Comparison of ENCODE assay signal across 18 cellular contexts in the genomic region with DNA sequence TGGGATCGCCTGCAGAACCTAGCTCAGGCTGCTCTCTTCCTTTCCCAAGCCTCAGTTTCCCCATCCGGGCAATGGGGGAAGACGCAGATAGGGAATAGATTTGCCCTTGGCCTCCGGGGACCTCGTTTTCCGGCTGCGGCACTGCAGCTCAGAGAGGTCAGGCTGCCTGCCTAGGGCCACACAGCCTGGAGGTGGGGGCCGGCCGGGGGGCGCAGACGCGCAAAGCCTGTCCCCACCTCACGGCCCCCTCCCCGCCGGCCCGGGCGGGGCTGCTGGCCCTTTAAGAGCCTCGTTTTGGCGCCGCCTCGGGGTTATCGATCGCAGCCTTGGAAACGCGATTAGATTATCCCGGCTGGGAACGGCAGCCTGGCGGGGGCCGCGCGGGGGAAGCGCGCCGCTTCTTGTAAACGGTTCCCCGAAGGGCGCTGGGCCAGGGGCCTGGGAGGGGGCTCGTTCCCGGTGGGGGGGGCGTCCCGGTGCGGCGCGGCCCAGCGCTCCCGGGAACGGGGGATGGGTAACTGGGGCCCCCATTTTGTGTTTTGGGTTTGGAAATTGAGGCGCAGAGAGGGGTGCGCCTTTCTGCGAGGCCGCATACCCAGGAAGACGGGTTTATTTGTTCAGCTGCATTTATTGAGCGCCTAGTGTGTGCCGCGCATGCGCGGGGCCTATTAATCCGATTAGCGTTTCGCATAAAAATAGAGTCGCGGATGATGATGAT. TPM values are rescaled to one million over a fixed set of nuclear protein-coding genes. Genes with fewer than 3 reads are reported as not detected.
DNase-seq lines count a peak whose midpoint lies in the region; ATAC-seq and TF ChIP-seq lines count a peak whose summit lies in the region.
"Had no signal": no experiment of that assay in that cellular context is flagged by ENCODE, and none has a peak within 500 bp of the region (broad histone marks: within the 10 kb centered on the region; RNA-seq: fewer than 3 reads in every experiment).

No MANE protein-coding gene starts in this region.

- peak overlapping the region in 1 of 3 experiments; percentile 25 for H3K4me3 ChIP-seq in mammary epithelial cell (replicated peaks in 1 of 3; ENCODE audit: insufficient read depth in 1 of 3, low read depth in 2 of 3, low read length in 3 of 3)
- H3K4me3 ChIP-seq in breast epithelium, result peak overlapping the region in 1 of 3 donors; percentile 5
- peak overlapping the region; percentile 33 for H3K4me3 ChIP-seq in WERI-Rb-1 (ENCODE audit: low read depth, low read length)
- H3K4me3 ChIP-seq in iPS-20b (ENCODE audit: low read length), result peak overlapping the region; percentile 35; the same call in 1 of the 2 replicates
- H3K4me3 ChIP-seq in stomach, result peak overlapping the region; percentile 4 to 38 (median 20)
- H3K4me3 ChIP-seq: left lung, upper lobe of right lung had no signal

- TF ChIP-seq EP300 in stomach (IDR thresholded peaks at IDR 0.05), result no peak

- no TSS peak for BruUV-seq in mammary epithelial cell (replicated peaks; lab: Mats Ljungman, UMichigan)

- H3K4me1 ChIP-seq in mammary epithelial cell (ENCODE audit: insufficient read depth, low read length), result peaks cover 8% of the 10 kb centered on the region
- no peaks in the 10 kb centered on the region for H3K4me1 ChIP-seq in breast epithelium
- no peaks in the 10 kb centered on the region for H3K4me1 ChIP-seq in iPS-20b (ENCODE audit: insufficient read depth, low read length)
- peaks cover 19 to 28% (median 27%) of the 10 kb centered on the region in 4 donors for H3K4me1 ChIP-seq in stomach

- dilution Hi-C loops in mammary epithelial cell (cut with HindIII; ENCODE audit: low sequenced_read_pairs), result no loop called here

- no peak for DNase-seq in mammary epithelial cell
- no peak for DNase-seq in breast epithelium (ENCODE audit: low spot score in 2 of 2)
- DNase-seq in WERI-Rb-1, result peak; percentile 58
- DNase-seq in stomach, result peak; percentile 60
- no peak for DNase-seq in ureter (ENCODE audit: low spot score)
- no peak for DNase-seq in AG20443 (ENCODE audit: low spot score)
- DNase-seq: ACHN; Karpas-422; NCI-H187 treated with DMSO at 0.1 percent for 48 hours; NCI-H510A; stimulated activated CD4-positive, alpha-beta T cell treated with anti-CD3 and anti-CD28 coated beads, Interleukin-12 subunit alpha, Interleukin-12 subunit beta, amount 100 ng/mL, for 4 hours; stimulated activated naive CD4-positive, alpha-beta T cell treated with Interleukin-2 at 50 U/mL for 16 hours; SW 1271; upper lobe of right lung had no signal

- H3K9me3 ChIP-seq in mammary epithelial cell (replicated peaks; ENCODE audit: insufficient read depth, low read length), result no peaks in the 10 kb centered on the region
- H3K9me3 ChIP-seq in breast epithelium, result no peaks in the 10 kb centered on the region
- H3K9me3 ChIP-seq in WERI-Rb-1 (ENCODE audit: severe bottlenecking), result no peaks in the 10 kb centered on the region
- H3K9me3 ChIP-seq in iPS-20b (ENCODE audit: insufficient read depth, low read depth, low read length), result no peaks in the 10 kb centered on the region
- no peaks in the 10 kb centered on the region for H3K9me3 ChIP-seq in stomach
- H3K9me3 ChIP-seq: left lung, upper lobe of right lung had no signal

- intact Hi-C loops in mammary epithelial cell (cut with micrococcal nuclease) (no loop called here), breast epithelium (cut with DNase I; ENCODE audit: low total_unique reads) (loop anchor here (10.0 kb wide), 2 partner anchors 79 to 131 kb away; partner anchors contain the start of gene ONECUT3), stomach (cut with DNase I; ENCODE audit: low total_unique reads) (no loop called here)

- CTCF ChIA-PET in mammary epithelial cell (lab: Charles Lee; ENCODE audit: low non-redundant PET), result no interaction called here

- H3K27ac ChIP-seq in mammary epithelial cell (ENCODE audit: insufficient read depth, low read depth, low read length) (no peak overlapping the region), breast epithelium (no peak overlapping the region), WERI-Rb-1 (no peak overlapping the region), iPS-20b (ENCODE audit: low read length) (no peak overlapping the region), stomach (no peak overlapping the region)
- H3K27ac ChIP-seq: left lung, upper lobe of right lung, VCaP had no signal

- in situ Hi-C loops in mammary epithelial cell (cut with MboI; ENCODE audit: low sequenced_read_pairs in 2 of 2), result loop anchor here in 1 of 2 donors (10.0 kb wide), 1 partner anchor 99 kb away; no protein-coding TSS in a partner anchor

- peak overlapping the region; percentile 38 for H2AFZ ChIP-seq in mammary epithelial cell (ENCODE audit: low read depth, low read length)

- WGBS in mammary epithelial cell (ENCODE audit: low coverage, missing lambda C conversion rate), result 4% methylated on average over 10 of the region's 62 CpGs
- 5 to 13% (median 7%) methylated on average over 20 to 62 of the region's 62 CpGs for WGBS in stomach, 5 donors

- peak overlapping the region; percentile 76 for H3K4me2 ChIP-seq in mammary epithelial cell (ENCODE audit: insufficient read depth, low read depth, low read length)

- no peaks in the 10 kb centered on the region for H3K36me3 ChIP-seq in mammary epithelial cell (ENCODE audit: insufficient read depth, low read length)
- no peaks in the 10 kb centered on the region for H3K36me3 ChIP-seq in breast epithelium
- H3K36me3 ChIP-seq in WERI-Rb-1, result no peaks in the 10 kb centered on the region
- H3K36me3 ChIP-seq in iPS-20b (ENCODE audit: insufficient read depth, low read depth, low read length), result no peaks in the 10 kb centered on the region
- no peaks in the 10 kb centered on the region for H3K36me3 ChIP-seq in stomach
- H3K36me3 ChIP-seq: left lung, upper lobe of right lung had no signal

- H3K79me2 ChIP-seq in mammary epithelial cell (ENCODE audit: insufficient read depth, low read length), result no peaks in the 10 kb centered on the region

- TF ChIP-seq CTCF in mammary epithelial cell (conservative IDR thresholded peaks at IDR 0.05 in 1 of 2, IDR thresholded peaks at IDR 0.05 in 1 of 2; ENCODE audit: extremely low read depth in 1 of 2, insufficient read depth in 1 of 2, low read depth in 1 of 2, low read length in 2 of 2), result no peak
- no peak for TF ChIP-seq CTCF in breast epithelium (IDR thresholded peaks at IDR 0.05)
- no peak for TF ChIP-seq CTCF in WERI-Rb-1 (IDR thresholded peaks at IDR 0.05; ENCODE audit: low read depth, low read length)
- TF ChIP-seq CTCF in stomach (IDR thresholded peaks at IDR 0.05), result no peak

- H3K9ac ChIP-seq in mammary epithelial cell (ENCODE audit: insufficient read depth, low read length) (no peak overlapping the region), iPS-20b (ENCODE audit: low read depth, low read length) (no peak overlapping the region)

- TF ChIP-seq POLR2A in breast epithelium (IDR thresholded peaks at IDR 0.05), result no peak
- TF ChIP-seq POLR2A in stomach (IDR thresholded peaks at IDR 0.05), result no peak

- no peaks in the 10 kb centered on the region for H4K20me1 ChIP-seq in mammary epithelial cell (ENCODE audit: insufficient read depth, low read length)

- no peak for ATAC-seq in HG02981 (IDR thresholded peaks at IDR 0.05; ENCODE audit: unreplicated experiment)
- ATAC-seq: left lung, upper lobe of right lung had no signal

- H3K27me3 ChIP-seq in mammary epithelial cell (ENCODE audit: insufficient read depth, low read length) (peaks cover 2% of the 10 kb centered on the region), breast epithelium (peaks cover 13 to 87% of the 10 kb centered on the region in 2 donors), WERI-Rb-1 (ENCODE audit: insufficient read depth, low read depth, severe bottlenecking) (no peaks in the 10 kb centered on the region), iPS-20b (ENCODE audit: insufficient read depth, low read length) (peaks cover 75% of the 10 kb centered on the region), stomach (peaks cover 8 to 100% (median 82%) of the 10 kb centered on the region in 3 donors)

RNA-seq across cellular contexts. Expression of gene TCF3, which starts 23.4 kb away (rescaled TPM):
- total RNA-seq in mammary epithelial cell, result 100 to 1,000 TPM in 1 of 2 donors, 10 to 100 TPM in 1; 70.7 to 108 TPM
- 80.6 TPM for polyA plus RNA-seq in mammary epithelial cell
- polyA minus RNA-seq in mammary epithelial cell, result 71.4 TPM
- 10 to 100 TPM; 38.6 to 45.3 (median 42.3) TPM for total RNA-seq in breast epithelium
- total RNA-seq in stomach, result 10 to 100 TPM; 12.8 to 90.2 (median 34.8) TPM
- polyA plus RNA-seq in stomach, result 10 to 100 TPM; 30.2 to 34.6 (median 33.7) TPM
- total RNA-seq in ureter, result 56.2 TPM

Comparison
In these comparisons a context has a peak if more than half of its experiments do, and no peak if none do; other contexts are left out.
1. DNase-seq: peak in WERI-Rb-1 (single experiment) and stomach (single experiment); none in mammary epithelial cell (single experiment), breast epithelium (0 of 2), ureter (single experiment) and AG20443 (single experiment).